ENCODE assay signal across 11 cellular contexts in genomic region chr9:7935666-7936065, GRCh38.
DNase-seq lines count a peak whose midpoint lies in the region; ATAC-seq lines count a peak whose summit lies in the region.
"Had no signal": no experiment of that assay in that cellular context is flagged by ENCODE, and none has a peak within 500 bp of the region (broad histone marks: within the 10 kb centered on the region; RNA-seq: fewer than 3 reads in every experiment).

No MANE protein-coding gene starts in this region.

- H3K27me3 Mint-ChIP-seq in activated CD8-positive, alpha-beta memory T cell treated with anti-CD3 and anti-CD28 coated beads, Interleukin-2, amount 10 ng/mL, durations not matched to agents 7 days and 5 days: no peaks in the 10 kb centered on the region
- no peaks in the 10 kb centered on the region for H3K27me3 Mint-ChIP-seq in activated T-helper 2 cell treated with anti-CD3 and anti-CD28 coated beads, Interferon-gamma antibody, Interleukin-2, Interleukin-4, amounts not matched to agents 10 μg/mL and 5 μg/mL and 100 μg/mL, durations not matched to agents 14 hours and 24 hours and 36 hours (ENCODE audit: low read depth)

- DNase-seq in activated CD8-positive, alpha-beta memory T cell treated with anti-CD3 and anti-CD28 coated beads, Interleukin-2, amount 10 ng/mL, durations not matched to agents 7 days and 5 days: no peak
- DNase-seq in activated CD8-positive, alpha-beta memory T cell treated with anti-CD3 and anti-CD28 coated beads, Interleukin-2, amount 50 U/mL, for 48 hours: no peak
- DNase-seq in activated T-helper 2 cell treated with anti-CD3 and anti-CD28 coated beads, Interferon-gamma antibody, Interleukin-2, Interleukin-4, amounts not matched to agents 10 μg/mL and 5 μg/mL and 100 μg/mL, durations not matched to agents 14 hours and 24 hours and 36 hours (ENCODE audit: low spot score): peak; percentile 9
- no peak for DNase-seq in stimulated activated effector memory CD8-positive, alpha-beta T cell treated with anti-CD3 and anti-CD28 coated beads, Interleukin-12 subunit alpha, Interleukin-12 subunit beta, amount 100 ng/mL, for 72 hours (ENCODE audit: low spot score in 2 of 2)
- DNase-seq in NCI-H69 (lab: John Stamatoyannopoulos, UW) (no peak), SIG-M5 treated with dmso at 0.1 percent for 504 hours (lab: John Stamatoyannopoulos, UW; ENCODE audit: unreplicated experiment) (no peak)
- DNase-seq: left ventricle myocardium inferior; NCI-H1436 treated with DMSO at 0.1 percent for 48 hours; stimulated activated CD4-positive, alpha-beta T cell treated with anti-CD3 and anti-CD28 coated beads, Interleukin-1b, Interleukin-23, amount 100 ng/mL, for 48 hours had no signal

- ATAC-seq in activated CD8-positive, alpha-beta memory T cell treated with anti-CD3 and anti-CD28 coated beads, Interleukin-2, amount 10 ng/mL, durations not matched to agents 7 days and 5 days: peak; percentile 79
- peak; percentile 59 for ATAC-seq in HG03064 (IDR thresholded peaks at IDR 0.05; ENCODE audit: low read depth, unreplicated experiment)
- peak; percentile 92 for ATAC-seq in stimulated activated effector memory CD8-positive, alpha-beta T cell treated with anti-CD3 and anti-CD28 coated beads, Interleukin-12 subunit alpha, Interleukin-12 subunit beta, amount 100 ng/mL, for 72 hours
- no peak for ATAC-seq in HG03439 (IDR thresholded peaks at IDR 0.05; ENCODE audit: unreplicated experiment)

- CTCF ChIA-PET in activated CD8-positive, alpha-beta memory T cell treated with anti-CD3 and anti-CD28 coated beads, Interleukin-2, amount 10 ng/mL, durations not matched to agents 7 days and 5 days (lab: Charles Lee): no interaction called here

- intact Hi-C loops in activated T-helper 2 cell treated with anti-CD3 and anti-CD28 coated beads, Interferon-gamma antibody, Interleukin-2, Interleukin-4, amounts not matched to agents 10 μg/mL and 5 μg/mL and 100 μg/mL, durations not matched to agents 14 hours and 24 hours and 36 hours (cut with micrococcal nuclease): loop anchor here (1.0 kb wide), 1 partner anchor 39 kb away; no protein-coding TSS in a partner anchor

- H3K36me3 Mint-ChIP-seq in activated CD8-positive, alpha-beta memory T cell treated with anti-CD3 and anti-CD28 coated beads, Interleukin-2, amount 10 ng/mL, durations not matched to agents 7 days and 5 days: peaks cover 15% of the 10 kb centered on the region
- peaks cover 12% of the 10 kb centered on the region for H3K36me3 Mint-ChIP-seq in activated T-helper 2 cell treated with anti-CD3 and anti-CD28 coated beads, Interferon-gamma antibody, Interleukin-2, Interleukin-4, amounts not matched to agents 10 μg/mL and 5 μg/mL and 100 μg/mL, durations not matched to agents 14 hours and 24 hours and 36 hours (ENCODE audit: low read depth)
- no peaks in the 10 kb centered on the region for H3K36me3 Mint-ChIP-seq in stimulated activated effector memory CD8-positive, alpha-beta T cell treated with anti-CD3 and anti-CD28 coated beads, Interleukin-12 subunit alpha, Interleukin-12 subunit beta, amount 100 ng/mL, for 72 hours

- H3K4me1 Mint-ChIP-seq in activated CD8-positive, alpha-beta memory T cell treated with anti-CD3 and anti-CD28 coated beads, Interleukin-2, amount 10 ng/mL, durations not matched to agents 7 days and 5 days: peaks cover 15% of the 10 kb centered on the region
- peaks cover 17% of the 10 kb centered on the region for H3K4me1 Mint-ChIP-seq in activated T-helper 2 cell treated with anti-CD3 and anti-CD28 coated beads, Interferon-gamma antibody, Interleukin-2, Interleukin-4, amounts not matched to agents 10 μg/mL and 5 μg/mL and 100 μg/mL, durations not matched to agents 14 hours and 24 hours and 36 hours (ENCODE audit: low read depth)
- peaks cover 15% of the 10 kb centered on the region for H3K4me1 Mint-ChIP-seq in stimulated activated effector memory CD8-positive, alpha-beta T cell treated with anti-CD3 and anti-CD28 coated beads, Interleukin-12 subunit alpha, Interleukin-12 subunit beta, amount 100 ng/mL, for 72 hours

- peak overlapping the region; percentile 39 for H3K4me3 Mint-ChIP-seq in activated CD8-positive, alpha-beta memory T cell treated with anti-CD3 and anti-CD28 coated beads, Interleukin-2, amount 10 ng/mL, durations not matched to agents 7 days and 5 days
- peak overlapping the region; percentile 37 for H3K4me3 Mint-ChIP-seq in activated T-helper 2 cell treated with anti-CD3 and anti-CD28 coated beads, Interferon-gamma antibody, Interleukin-2, Interleukin-4, amounts not matched to agents 10 μg/mL and 5 μg/mL and 100 μg/mL, durations not matched to agents 14 hours and 24 hours and 36 hours (ENCODE audit: low read depth)
- peak overlapping the region; percentile 45 for H3K4me3 Mint-ChIP-seq in stimulated activated effector memory CD8-positive, alpha-beta T cell treated with anti-CD3 and anti-CD28 coated beads, Interleukin-12 subunit alpha, Interleukin-12 subunit beta, amount 100 ng/mL, for 72 hours

- H3K27ac Mint-ChIP-seq in activated CD8-positive, alpha-beta memory T cell treated with anti-CD3 and anti-CD28 coated beads, Interleukin-2, amount 10 ng/mL, durations not matched to agents 7 days and 5 days: peak overlapping the region; percentile 73
- peak overlapping the region; percentile 74 for H3K27ac Mint-ChIP-seq in activated T-helper 2 cell treated with anti-CD3 and anti-CD28 coated beads, Interferon-gamma antibody, Interleukin-2, Interleukin-4, amounts not matched to agents 10 μg/mL and 5 μg/mL and 100 μg/mL, durations not matched to agents 14 hours and 24 hours and 36 hours
- peak overlapping the region; percentile 91 for H3K27ac Mint-ChIP-seq in stimulated activated effector memory CD8-positive, alpha-beta T cell treated with anti-CD3 and anti-CD28 coated beads, Interleukin-12 subunit alpha, Interleukin-12 subunit beta, amount 100 ng/mL, for 72 hours

- peaks cover 12% of the 10 kb centered on the region for H3K9me3 Mint-ChIP-seq in activated CD8-positive, alpha-beta memory T cell treated with anti-CD3 and anti-CD28 coated beads, Interleukin-2, amount 10 ng/mL, durations not matched to agents 7 days and 5 days (ENCODE audit: low read depth)
- H3K9me3 Mint-ChIP-seq in activated T-helper 2 cell treated with anti-CD3 and anti-CD28 coated beads, Interferon-gamma antibody, Interleukin-2, Interleukin-4, amounts not matched to agents 10 μg/mL and 5 μg/mL and 100 μg/mL, durations not matched to agents 14 hours and 24 hours and 36 hours: peaks cover 27% of the 10 kb centered on the region
- peaks cover 4% of the 10 kb centered on the region for H3K9me3 Mint-ChIP-seq in stimulated activated effector memory CD8-positive, alpha-beta T cell treated with anti-CD3 and anti-CD28 coated beads, Interleukin-12 subunit alpha, Interleukin-12 subunit beta, amount 100 ng/mL, for 72 hours
